ENCODE assay signal across 25 cellular contexts in the genomic region with DNA sequence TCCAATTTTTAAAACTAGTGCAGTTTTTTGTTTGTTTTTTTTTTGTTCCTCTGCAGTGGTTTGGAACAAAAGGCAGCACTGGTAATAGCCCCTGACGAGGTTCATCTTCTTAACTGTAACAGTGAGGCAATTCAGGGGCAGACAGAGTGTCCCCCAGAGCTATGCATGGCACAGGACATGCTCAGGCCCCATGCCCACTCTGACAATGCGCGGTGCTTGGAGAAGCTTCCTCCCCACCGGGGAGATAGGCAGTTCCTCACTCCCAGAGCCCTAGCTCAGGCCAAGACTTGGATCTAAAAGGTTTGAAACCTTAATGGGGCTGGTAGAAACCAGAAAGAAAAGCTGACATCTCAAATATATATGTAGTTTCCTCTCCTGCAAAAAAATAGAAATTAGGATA.
"Had no signal": no experiment of that assay in that cellular context is flagged by ENCODE, and none has a peak within 500 bp of the region (broad histone marks: within the 10 kb centered on the region; RNA-seq: fewer than 3 reads in every experiment).

No MANE protein-coding gene starts in this region.

- H3K27ac ChIP-seq: ovary, parathyroid adenoma, right lobe of liver, sigmoid colon, stomach, thoracic aorta, thyroid gland, tibial nerve, upper lobe of left lung, vagina had no signal

- H3K4me3 ChIP-seq: ovary, right lobe of liver, sigmoid colon, stomach, thoracic aorta, thyroid gland, tibial nerve, upper lobe of left lung, vagina had no signal

- H3K9me3 ChIP-seq: ovary, right lobe of liver, sigmoid colon, stomach, thoracic aorta, thyroid gland, tibial nerve, upper lobe of left lung, vagina had no signal

- H3K27me3 ChIP-seq: ovary, right lobe of liver, sigmoid colon, thyroid gland, tibial nerve, upper lobe of left lung, vagina had no signal

- ATAC-seq: naive thymus-derived CD8-positive, alpha-beta T cell; natural killer cell treated with Interleukin-12 subunit alpha and Interleukin-12 subunit beta and Interleukin-15 and Interleukin-18, amount 100 ng/mL, for 72 hours; right lobe of liver; stimulated activated effector memory CD8-positive, alpha-beta T cell treated with anti-CD3 and anti-CD28 coated beads, Interleukin-12 subunit alpha, Interleukin-12 subunit beta, amount 100 ng/mL, for 72 hours; stimulated activated naive B cell treated with anti-CD40 and anti-IgM and Interleukin-4, amounts not matched to agents 10 μg/mL and 1 μg/mL and 100 μg/mL, for 72 hours had no signal

- H3K36me3 ChIP-seq: ovary, right lobe of liver, sigmoid colon, stomach, thoracic aorta, thyroid gland, tibial nerve, upper lobe of left lung, vagina had no signal

- DNase-seq: naive thymus-derived CD8-positive, alpha-beta T cell; nephron progenitor cell; occipital lobe; ovary; posterior cingulate gyrus; right cardiac atrium; right lobe of liver; sigmoid colon; small intestine; stimulated activated CD4-positive, alpha-beta T cell treated with anti-CD3 and anti-CD28 coated beads, Interleukin-15, amount 100 ng/mL, for 24 hours; stimulated activated CD4-positive, alpha-beta T cell treated with anti-CD3 and anti-CD28 coated beads, Interleukin-2, amount 100 ng/mL, for 24 hours; stimulated activated CD4-positive, alpha-beta T cell treated with anti-CD3 and anti-CD28 coated beads, Interleukin-2, amount 100 ng/mL, for 48 hours; stimulated activated CD4-positive, alpha-beta T cell treated with anti-CD3 and anti-CD28 coated beads, Interleukin-4, amount 100 ng/mL, for 24 hours; stimulated activated naive B cell treated with anti-CD40 and anti-IgM and Interleukin-4, amounts not matched to agents 10 μg/mL and 1 μg/mL and 100 μg/mL, for 72 hours; stimulated activated naive CD4-positive, alpha-beta T cell treated with Interleukin-2 at 50 U/mL for 16 hours; stomach; thyroid gland; trophoblast cell; upper lobe of left lung had no signal

- H3K4me1 ChIP-seq: parathyroid adenoma, right lobe of liver, tibial nerve, upper lobe of left lung, vagina had no signal
